ENCODE assay signal across 12 cellular contexts in genomic region chr6:150764638-150765456, GRCh38.
DNase-seq lines count a peak whose midpoint lies in the region; ATAC-seq, FAIRE-seq and TF ChIP-seq lines count a peak whose summit lies in the region.
"Had no signal": no experiment of that assay in that cellular context is flagged by ENCODE, and none has a peak within 500 bp of the region (broad histone marks: within the 10 kb centered on the region; RNA-seq: fewer than 3 reads in every experiment).

No MANE protein-coding gene starts in this region.

- no peaks in the 10 kb centered on the region for H3K27me3 ChIP-seq in DOHH2 (ENCODE audit: control insufficient read depth, low read length)
- no peaks in the 10 kb centered on the region for H3K27me3 ChIP-seq in astrocyte (ENCODE audit: insufficient read depth, low read length)
- H3K27me3 ChIP-seq: Peyer's patch, vagina had no signal

- H3K9me3 Mint-ChIP-seq in astrocyte (ENCODE audit: unreplicated experiment), result no peaks in the 10 kb centered on the region
- H3K9me3 Mint-ChIP-seq: activated naive CD4-positive, alpha-beta T cell treated with anti-CD3 and anti-CD28 coated beads, Interleukin-2, amount 50 U/mL, for 72 hours had no signal

- H3K9ac ChIP-seq in astrocyte (ENCODE audit: low read length), result no peak overlapping the region

- peak overlapping the region; percentile 67 for H3K27ac ChIP-seq in DOHH2 (ENCODE audit: low read depth, low read length)
- no peak overlapping the region for H3K27ac ChIP-seq in astrocyte (ENCODE audit: low read depth, low read length)
- H3K27ac ChIP-seq: Peyer's patch, vagina had no signal

- H3K4me3 ChIP-seq in DOHH2 (ENCODE audit: low read length) (peak overlapping the region; percentile 54), astrocyte (ENCODE audit: insufficient read depth, low read depth, low read length) (no peak overlapping the region)
- H3K4me3 ChIP-seq: Peyer's patch, vagina had no signal

- TF ChIP-seq CTCF in DOHH2 (IDR thresholded peaks at IDR 0.05; ENCODE audit: low read depth, low read length, poor library complexity, severe bottlenecking) (no peak), astrocyte (IDR thresholded peaks at IDR 0.05; ENCODE audit: insufficient read depth, low read depth, low read length) (no peak)

- FAIRE-seq in astrocyte (lab: Jason Lieb, UNC), result no peak

- DNase-seq in astrocyte (ENCODE audit: low read depth) (no peak), GM19238 (ENCODE audit: insufficient read length, low spot score) (no peak), NCI-H2227 treated with DMSO at 0.1 percent for 48 hours (lab: John Stamatoyannopoulos, UW) (no peak)
- DNase-seq: NCI-H1436, Peyer's patch had no signal

- H3K36me3 Mint-ChIP-seq in astrocyte (ENCODE audit: low read depth, unreplicated experiment), result peaks cover 2% of the 10 kb centered on the region
- H3K36me3 Mint-ChIP-seq: activated naive CD4-positive, alpha-beta T cell treated with anti-CD3 and anti-CD28 coated beads, Interleukin-2, amount 50 U/mL, for 72 hours had no signal

- no peak overlapping the region for H3K4me3 Mint-ChIP-seq in astrocyte (ENCODE audit: unreplicated experiment)

- H3K4me2 ChIP-seq in DOHH2 (ENCODE audit: low read length), result peak overlapping the region; percentile 65
- H3K4me2 ChIP-seq in astrocyte (ENCODE audit: low read length), result no peak overlapping the region

- ATAC-seq in GM21390 (IDR thresholded peaks at IDR 0.05; ENCODE audit: unreplicated experiment), result peak; percentile 36
- ATAC-seq in HG03135 (IDR thresholded peaks at IDR 0.05; ENCODE audit: unreplicated experiment), result peak; percentile 15
- ATAC-seq in GM21737 (IDR thresholded peaks at IDR 0.05; ENCODE audit: unreplicated experiment), result no peak
- no peak for ATAC-seq in activated CD4-positive, CD25-positive, alpha-beta regulatory T cell treated with anti-CD3 and anti-CD28 coated beads, Interleukin-2, amount 50 U/mL, for 24 hours
- ATAC-seq: activated naive CD4-positive, alpha-beta T cell treated with anti-CD3 and anti-CD28 coated beads, Interleukin-2, amount 50 U/mL, for 72 hours had no signal

- H3K4me1 Mint-ChIP-seq in astrocyte (ENCODE audit: low read depth, unreplicated experiment), result peaks cover 20% of the 10 kb centered on the region

- H3K27ac Mint-ChIP-seq in astrocyte (ENCODE audit: unreplicated experiment), result peak overlapping the region; percentile 59
- H3K27ac Mint-ChIP-seq: activated naive CD4-positive, alpha-beta T cell treated with anti-CD3 and anti-CD28 coated beads, Interleukin-2, amount 50 U/mL, for 72 hours had no signal

- H3K9me3 ChIP-seq in DOHH2 (ENCODE audit: control insufficient read depth, insufficient read depth, low read length) (no peaks in the 10 kb centered on the region), astrocyte (ENCODE audit: insufficient read depth, low read depth, low read length) (no peaks in the 10 kb centered on the region)
- H3K9me3 ChIP-seq: Peyer's patch, vagina had no signal

- H3K27me3 Mint-ChIP-seq in astrocyte (ENCODE audit: low read depth, unreplicated experiment), result no peaks in the 10 kb centered on the region

- no peaks in the 10 kb centered on the region for H3K9me2 ChIP-seq in DOHH2 (replicated peaks; ENCODE audit: control insufficient read depth, low read length)

- H3K36me3 ChIP-seq in DOHH2 (ENCODE audit: control insufficient read depth, low read length), result peaks cover 27% of the 10 kb centered on the region
- no peaks in the 10 kb centered on the region for H3K36me3 ChIP-seq in astrocyte (ENCODE audit: insufficient read depth, low read length)
- H3K36me3 ChIP-seq: Peyer's patch, vagina had no signal

- H3F3A ChIP-seq in DOHH2 (ENCODE audit: control insufficient read depth, insufficient read depth), result peaks cover 9% of the 10 kb centered on the region

- H3K4me1 ChIP-seq in DOHH2 (ENCODE audit: control insufficient read depth, low read length) (peaks cover 51% of the 10 kb centered on the region), astrocyte (ENCODE audit: insufficient read depth, low read length) (peaks cover 23% of the 10 kb centered on the region)
- H3K4me1 ChIP-seq: Peyer's patch, vagina had no signal

- no peaks in the 10 kb centered on the region for H4K20me1 ChIP-seq in DOHH2 (ENCODE audit: control insufficient read depth, insufficient read depth, low read depth, low read length)
- H4K20me1 ChIP-seq in astrocyte (ENCODE audit: insufficient read depth, low read length), result no peaks in the 10 kb centered on the region

- H2AFZ ChIP-seq in astrocyte (ENCODE audit: low read depth, low read length), result peak overlapping the region; percentile 36

- H3K79me2 ChIP-seq in DOHH2 (ENCODE audit: control insufficient read depth, low read length) (peaks cover 41% of the 10 kb centered on the region), astrocyte (ENCODE audit: insufficient read depth, low read length) (peaks cover 6% of the 10 kb centered on the region)

Comparison
In these comparisons a context has a peak if more than half of its experiments do, and no peak if none do; other contexts are left out.
1. ATAC-seq: peak in GM21390 (single experiment) and HG03135 (single experiment); none in GM21737 (single experiment) and activated CD4-positive, CD25-positive, alpha-beta regulatory T cell treated with anti-CD3 and anti-CD28 coated beads, Interleukin-2, amount 50 U/mL, for 24 hours (0 of 2).